In genomic region chr10:62410934-62411333, GRCh38 we compare ENCODE assay signal across 7 cellular contexts. TPM values are rescaled to one million over a fixed set of nuclear protein-coding genes. Genes with fewer than 3 reads are reported as not detected.
"Had no signal": no experiment of that assay in that cellular context is flagged by ENCODE, and none has a peak within 500 bp of the region (broad histone marks: within the 10 kb centered on the region; RNA-seq: fewer than 3 reads in every experiment).

No MANE protein-coding gene starts in this region.

RNA-seq across cellular contexts. Expression of gene ZNF365, which starts 36.8 kb away (rescaled TPM):
- total RNA-seq: left colon, left lobe of liver, left ventricle myocardium superior, lung microvascular endothelial cell, mesenteric fat pad, mesothelial cell of epicardium had no signal
- polyA plus RNA-seq: liver had no signal
